ENCODE assay signal across 8 cellular contexts in genomic region chr6:16669227-16669626, GRCh38.
DNase-seq lines count a peak whose midpoint lies in the region; ATAC-seq and TF ChIP-seq lines count a peak whose summit lies in the region.

No MANE protein-coding gene starts in this region.

- H3T11ph ChIP-seq in H9 (ENCODE audit: low read length), result no peak overlapping the region

- H4K91ac ChIP-seq in H9 (ENCODE audit: insufficient read length, low read depth, low read length), result no peak overlapping the region

- no peak overlapping the region for H3K14ac ChIP-seq in H9 (ENCODE audit: insufficient read depth, low read length)

- peaks cover 55% of the 10 kb centered on the region for H3K4me1 Mint-ChIP-seq in activated CD4-positive, alpha-beta T cell treated with anti-CD3 and anti-CD28 coated beads for 36 hours
- H3K4me1 Mint-ChIP-seq in effector memory CD8-positive, alpha-beta T cell (ENCODE audit: low read depth in 2 of 2), result peaks cover 47 to 56% of the 10 kb centered on the region in 2 donors
- H3K4me1 Mint-ChIP-seq in H9, result peaks cover 9 to 17% of the 10 kb centered on the region in 2 experiments

- no CpG with 5 or more reads among the region's 3 CpGs for WGBS in H9 (ENCODE audit: extremely low coverage, insufficient read length, low lambda C conversion rate)

- peak; percentile 52 for DNase-seq in HS-27A (ENCODE audit: low read depth)
- DNase-seq in activated CD4-positive, alpha-beta T cell treated with anti-CD3 and anti-CD28 coated beads for 36 hours, result peak; percentile 82
- DNase-seq in effector memory CD8-positive, alpha-beta T cell, result peak; percentile 45 to 54 (median 53)
- peak; percentile 26 to 52 for DNase-seq in stimulated activated CD8-positive, alpha-beta memory T cell treated with anti-CD3 and anti-CD28 coated beads, Interleukin-4, amount 100 ng/mL, for 1 hour (ENCODE audit: low read depth in 2 of 2, low spot score in 1 of 2)
- DNase-seq in HK-2 (ENCODE audit: unreplicated experiment), result no peak
- no peak for DNase-seq in cardiac septum (ENCODE audit: low spot score)
- DNase-seq in H9, result no peak
- DNase-seq in cerebellar nuclear complex (lab: John Stamatoyannopoulos, UW), result no peak

- H2BK12ac ChIP-seq in H9 (ENCODE audit: insufficient read length, low read depth, low read length), result no peak overlapping the region

- H2BK120ac ChIP-seq in H9 (ENCODE audit: low read depth, low read length, poor library complexity, severe bottlenecking), result no peak overlapping the region

- H3K9me3 ChIP-seq in H9 (ENCODE audit: control insufficient read depth, low read depth, low read length), result no peaks in the 10 kb centered on the region

- H3K18ac ChIP-seq in H9 (ENCODE audit: insufficient read length, low read depth, low read length), result no peak overlapping the region

- no peak for TF ChIP-seq CTCF in H9 (conservative IDR thresholded peaks at IDR 0.05)

- H4K5ac ChIP-seq in H9 (ENCODE audit: insufficient read length, low read depth, low read length), result no peak overlapping the region

- no peak overlapping the region for H2BK5ac ChIP-seq in H9 (ENCODE audit: insufficient read length, low read length)

- H3K79me2 ChIP-seq in H9 (ENCODE audit: insufficient read depth, low read length), result no peaks in the 10 kb centered on the region

- H2AK5ac ChIP-seq in H9 (ENCODE audit: insufficient read length, low read length), result no peak overlapping the region

- H3K4me3 Mint-ChIP-seq in activated CD4-positive, alpha-beta T cell treated with anti-CD3 and anti-CD28 coated beads for 36 hours, result peak overlapping the region; percentile 37
- H3K4me3 Mint-ChIP-seq in effector memory CD8-positive, alpha-beta T cell, result peak overlapping the region; percentile 59 to 66
- no peak overlapping the region for H3K4me3 Mint-ChIP-seq in H9

- intact Hi-C loops in activated CD4-positive, alpha-beta T cell treated with anti-CD3 and anti-CD28 coated beads for 36 hours (cut with DNase I, micrococcal nuclease), result loop anchor here (1.0 kb wide), 3 partner anchors 9 to 16 kb away; no protein-coding TSS in a partner anchor
- intact Hi-C loops in cardiac septum (cut with DNase I), result no loop called here

- no peaks in the 10 kb centered on the region for H3K27me3 Mint-ChIP-seq in activated CD4-positive, alpha-beta T cell treated with anti-CD3 and anti-CD28 coated beads for 36 hours
- H3K27me3 Mint-ChIP-seq in effector memory CD8-positive, alpha-beta T cell, result no peaks in the 10 kb centered on the region
- no peaks in the 10 kb centered on the region for H3K27me3 Mint-ChIP-seq in H9 (ENCODE audit: low read depth)

- peak; percentile 68 for ATAC-seq in activated CD4-positive, alpha-beta T cell treated with anti-CD3 and anti-CD28 coated beads for 36 hours
- peak; percentile 92 for ATAC-seq in effector memory CD8-positive, alpha-beta T cell (replicated peaks)

- H3K4me1 ChIP-seq in H9 (ENCODE audit: insufficient read depth, low read length), result no peaks in the 10 kb centered on the region; the same call in 1 of the 2 replicates

- no peak overlapping the region for H3K9ac ChIP-seq in H9 (ENCODE audit: extremely low read depth, insufficient read length, low read length)

- no peak overlapping the region for H2BK15ac ChIP-seq in H9 (ENCODE audit: low read depth, low read length)

- H3K27ac ChIP-seq in H9 (ENCODE audit: insufficient read length, low read depth, low read length), result no peak overlapping the region

- no peak overlapping the region for H2AFZ ChIP-seq in H9 (ENCODE audit: low read length)

- H3K4me2 ChIP-seq in H9 (ENCODE audit: insufficient read depth, insufficient read length, low read length), result no peak overlapping the region

- no peak overlapping the region for H3K23ac ChIP-seq in H9 (ENCODE audit: insufficient read length, low read depth, low read length)

- H3K4ac ChIP-seq in H9 (ENCODE audit: low read depth, low read length), result no peak overlapping the region

- H3K36me3 Mint-ChIP-seq in activated CD4-positive, alpha-beta T cell treated with anti-CD3 and anti-CD28 coated beads for 36 hours (ENCODE audit: low read depth), result peaks cover 25% of the 10 kb centered on the region
- peaks cover 10% of the 10 kb centered on the region for H3K36me3 Mint-ChIP-seq in effector memory CD8-positive, alpha-beta T cell (ENCODE audit: insufficient read depth)
- H3K36me3 Mint-ChIP-seq in H9 (ENCODE audit: insufficient read depth in 1 of 3, low read depth in 3 of 3), result no peaks in the 10 kb centered on the region

- peak overlapping the region; percentile 87 for H3K27ac Mint-ChIP-seq in activated CD4-positive, alpha-beta T cell treated with anti-CD3 and anti-CD28 coated beads for 36 hours
- peak overlapping the region; percentile 80 to 85 for H3K27ac Mint-ChIP-seq in effector memory CD8-positive, alpha-beta T cell
- H3K27ac Mint-ChIP-seq in H9, result no peak overlapping the region

- H3K79me1 ChIP-seq in H9 (ENCODE audit: insufficient read depth, low read depth, low read length, poor library complexity, severe bottlenecking), result no peaks in the 10 kb centered on the region

- no peaks in the 10 kb centered on the region for H3K23me2 ChIP-seq in H9 (ENCODE audit: insufficient read length, low read depth, low read length, poor library complexity, severe bottlenecking)

- H3K27me3 ChIP-seq in H9 (ENCODE audit: insufficient read depth, low read length), result no peaks in the 10 kb centered on the region

- POLR2A ChIA-PET in activated CD4-positive, alpha-beta T cell treated with anti-CD3 and anti-CD28 coated beads for 36 hours (lab: Charles Lee), result interaction anchor here (1.0 to 1.2 kb wide), 2 partner anchors 9 to 30 kb away, joined by 3 to 9 read pairs; no protein-coding TSS in a partner anchor

- H3K56ac ChIP-seq in H9 (ENCODE audit: insufficient read length, low read depth, low read length), result no peak overlapping the region

- CTCF ChIA-PET in activated CD4-positive, alpha-beta T cell treated with anti-CD3 and anti-CD28 coated beads for 36 hours (lab: Charles Lee), result interaction anchor here (0.6 to 0.8 kb wide), 4 partner anchors 10 to 184 kb away, joined by 3 read pairs; no protein-coding TSS in a partner anchor

- no peak overlapping the region for H2BK20ac ChIP-seq in H9 (ENCODE audit: low read depth, low read length, poor library complexity, severe bottlenecking)

- no peaks in the 10 kb centered on the region for H4K20me1 ChIP-seq in H9 (ENCODE audit: control insufficient read depth, insufficient read depth, insufficient read length)

- no peaks in the 10 kb centered on the region for H3K9me3 Mint-ChIP-seq in activated CD4-positive, alpha-beta T cell treated with anti-CD3 and anti-CD28 coated beads for 36 hours (ENCODE audit: low read depth)
- no peaks in the 10 kb centered on the region for H3K9me3 Mint-ChIP-seq in effector memory CD8-positive, alpha-beta T cell
- no peaks in the 10 kb centered on the region for H3K9me3 Mint-ChIP-seq in H9

- H4K8ac ChIP-seq in H9 (replicated peaks; ENCODE audit: insufficient read length, low read depth, low read length), result no peak overlapping the region

Comparison
In these comparisons a context has a peak if more than half of its experiments do, and no peak if none do; other contexts are left out.
1. DNase-seq: peak in HS-27A (single experiment), activated CD4-positive, alpha-beta T cell treated with anti-CD3 and anti-CD28 coated beads for 36 hours (single experiment), effector memory CD8-positive, alpha-beta T cell (3 of 3) and stimulated activated CD8-positive, alpha-beta memory T cell treated with anti-CD3 and anti-CD28 coated beads, Interleukin-4, amount 100 ng/mL, for 1 hour (2 of 2); none in HK-2 (single experiment), cardiac septum (single experiment), H9 (single experiment) and cerebellar nuclear complex (0 of 2).
2. H3K27ac Mint-ChIP-seq: peak in activated CD4-positive, alpha-beta T cell treated with anti-CD3 and anti-CD28 coated beads for 36 hours (single experiment) and effector memory CD8-positive, alpha-beta T cell (2 of 2); none in H9 (0 of 3).
3. H3K4me3 Mint-ChIP-seq: peak in activated CD4-positive, alpha-beta T cell treated with anti-CD3 and anti-CD28 coated beads for 36 hours (single experiment) and effector memory CD8-positive, alpha-beta T cell (2 of 2); none in H9 (0 of 2).